7 cellular contexts compared by ENCODE assay signal in genomic region chr7:107891619-107892366, GRCh38. TPM values are rescaled to one million over a fixed set of nuclear protein-coding genes. Genes with fewer than 3 reads are reported as not detected.
DNase-seq lines count a peak whose midpoint lies in the region; ATAC-seq and TF ChIP-seq lines count a peak whose summit lies in the region.

No MANE protein-coding gene starts in this region.

- H2AFZ ChIP-seq in Karpas-422 (ENCODE audit: low read length), result peak overlapping the region; percentile 64; the same call in 1 of the 2 replicates

- no peaks in the 10 kb centered on the region for H3K27me3 Mint-ChIP-seq in type B pancreatic cell

- no peak for TF ChIP-seq POLR2A in right lobe of liver (IDR thresholded peaks at IDR 0.05)

- intact Hi-C loops in right lobe of liver (cut with DNase I), result loop anchor here in 1 of 2 donors (5.0 kb wide), 1 partner anchor 256 kb away; no protein-coding TSS in a partner anchor

- H3K4me1 ChIP-seq in Karpas-422 (ENCODE audit: low read length) (peaks cover 29% of the 10 kb centered on the region), right lobe of liver (peaks cover 0 to 16% (median 7%) of the 10 kb centered on the region in 4 donors)

- peak overlapping the region; percentile 97 for H3K27ac Mint-ChIP-seq in type B pancreatic cell

- H3K27me3 ChIP-seq in Karpas-422 (ENCODE audit: low read length) (no peaks in the 10 kb centered on the region), right lobe of liver (no peaks in the 10 kb centered on the region)

- peak overlapping the region; percentile 90 for H3K4me2 ChIP-seq in Karpas-422 (ENCODE audit: low read depth, low read length, poor library complexity, severe bottlenecking)

- peak overlapping the region; percentile 97 for H3K4me3 Mint-ChIP-seq in type B pancreatic cell

- no peaks in the 10 kb centered on the region for H3K9me3 Mint-ChIP-seq in type B pancreatic cell

- H3K4me1 Mint-ChIP-seq in type B pancreatic cell (ENCODE audit: unreplicated experiment), result peaks cover 25% of the 10 kb centered on the region

- TF ChIP-seq CTCF in right lobe of liver (IDR thresholded peaks at IDR 0.05), result no peak
- no peak for TF ChIP-seq CTCF in type B pancreatic cell (conservative IDR thresholded peaks at IDR 0.05)

- DNase-seq in Karpas-422 (peak; percentile 54), astrocyte of the hippocampus (ENCODE audit: low read depth, low spot score) (peak; percentile 11), right lobe of liver (no peak), type B pancreatic cell (ENCODE audit: extremely low spot score, unreplicated experiment) (no peak)

- H3K36me3 ChIP-seq in Karpas-422 (ENCODE audit: insufficient read depth, low read length) (peaks cover 30% of the 10 kb centered on the region; the same call in 1 of the 2 replicates), right lobe of liver (peaks cover 0 to 13% (median 4%) of the 10 kb centered on the region in 4 donors)

- WGBS in right lobe of liver (ENCODE audit: insufficient coverage, low coverage, low lambda C conversion rate, missing lambda C conversion rate), result 28% methylated on average over 10 of the region's 10 CpGs

- H3K27ac ChIP-seq in Karpas-422 (ENCODE audit: low read length) (no peak overlapping the region; the same call in 1 of the 2 replicates), right lobe of liver (peak overlapping the region; percentile 92 to 95 (median 93))

- peaks cover 58% of the 10 kb centered on the region for H3K79me2 ChIP-seq in Karpas-422 (ENCODE audit: low read length)

- ATAC-seq in GM21423 (IDR thresholded peaks at IDR 0.05; ENCODE audit: unreplicated experiment) (peak; percentile 23), right lobe of liver (peak in 1 of 4 donors; percentile 55), HG02870 (IDR thresholded peaks at IDR 0.05; ENCODE audit: unreplicated experiment) (no peak)

- H3K9ac ChIP-seq in Karpas-422 (ENCODE audit: low read length), result peak overlapping the region; percentile 74

- peak overlapping the region; percentile 82 for H3K4me3 ChIP-seq in GM08714 (ENCODE audit: low read length)
- peak overlapping the region; percentile 91 for H3K4me3 ChIP-seq in Karpas-422 (ENCODE audit: low read length)
- peak overlapping the region; percentile 58 to 66 (median 65) for H3K4me3 ChIP-seq in right lobe of liver

- H3K9me2 ChIP-seq in Karpas-422 (replicated peaks; ENCODE audit: insufficient read depth, low read length), result no peaks in the 10 kb centered on the region

- H4K20me1 ChIP-seq in Karpas-422 (ENCODE audit: insufficient read depth, low read depth, low read length), result 0 out of 2 replicates have a peak, but pooled peaks cover 4% of the 10 kb centered on the region

- H3K36me3 Mint-ChIP-seq in type B pancreatic cell, result peaks cover 22% of the 10 kb centered on the region

- H3K9me3 ChIP-seq in Karpas-422 (ENCODE audit: low read length) (no peaks in the 10 kb centered on the region), right lobe of liver (no peaks in the 10 kb centered on the region)

RNA-seq across cellular contexts. Expression of gene DLD, which starts 0.8 kb away (rescaled TPM):
- 76.3 and 103 TPM in 2 replicates for total RNA-seq in Karpas-422 (2014; rRNA removed; shearing (Covaris generic); ENCODE audit: low replicate concordance)
- total RNA-seq in right lobe of liver, result 10 to 100 TPM; 51.5 to 69.4 (median 61.0) TPM
- total RNA-seq in type B pancreatic cell (ENCODE audit: low replicate concordance), result 74.3 and 80.7 TPM in 2 replicates

Comparison
In these comparisons a context has a peak if more than half of its experiments do, and no peak if none do; other contexts are left out.
1. DNase-seq: peak in Karpas-422 (single experiment) and astrocyte of the hippocampus (single experiment); none in right lobe of liver (0 of 3) and type B pancreatic cell (single experiment).
2. Peak in every context shown above with its lines, with median percentiles within 50 percentile points of each other: H3K4me3 ChIP-seq.